ENCODE assay signal across 7 cellular contexts in genomic region chr5:84453405-84453804, GRCh38.
"Had no signal": no experiment of that assay in that cellular context is flagged by ENCODE, and none has a peak within 500 bp of the region (broad histone marks: within the 10 kb centered on the region; RNA-seq: fewer than 3 reads in every experiment).

No MANE protein-coding gene starts in this region.

- DNase-seq: IMR-90, KBM-7, KG1 had no signal

- H3K4me3 Mint-ChIP-seq: IgD-negative memory B cell had no signal

- H3K27ac ChIP-seq: HL-60 had no signal

- H3K4me3 ChIP-seq: K562 had no signal

- H3K4me1 Mint-ChIP-seq: IgD-negative memory B cell had no signal

- H3K27ac Mint-ChIP-seq: IgD-negative memory B cell had no signal

- ATAC-seq: HepG2, K562 had no signal

- H3K27me3 Mint-ChIP-seq: IgD-negative memory B cell had no signal
